11 cellular contexts compared by ENCODE assay signal in genomic region chr14:100106260-100106659, GRCh38. TPM values are rescaled to one million over a fixed set of nuclear protein-coding genes. Genes with fewer than 3 reads are reported as not detected.
DNase-seq lines count a peak whose midpoint lies in the region; ATAC-seq and TF ChIP-seq lines count a peak whose summit lies in the region.
"Had no signal": no experiment of that assay in that cellular context is flagged by ENCODE, and none has a peak within 500 bp of the region (broad histone marks: within the 10 kb centered on the region; RNA-seq: fewer than 3 reads in every experiment).

No MANE protein-coding gene starts in this region.

- H3K27me3 ChIP-seq in CD4-positive, CD25-positive, alpha-beta regulatory T cell (ENCODE audit: control insufficient read depth, insufficient read depth, low read length) = no peaks in the 10 kb centered on the region
- H3K27me3 ChIP-seq: BE2C, neural progenitor cell, SJCRH30 had no signal

- ATAC-seq in CD4-positive, CD25-positive, alpha-beta regulatory T cell (ENCODE audit: low read depth in 2 of 2) = peak; percentile 30 to 51
- no peak for ATAC-seq in HG02970 (IDR thresholded peaks at IDR 0.05; ENCODE audit: low FRiP score, unreplicated experiment)

- no peaks in the 10 kb centered on the region for H3K9me3 Mint-ChIP-seq in CD4-positive, CD25-positive, alpha-beta regulatory T cell
- H3K9me3 Mint-ChIP-seq in activated naive CD4-positive, alpha-beta T cell treated with anti-CD3 and anti-CD28 coated beads for 36 hours = no peaks in the 10 kb centered on the region
- no peaks in the 10 kb centered on the region for H3K9me3 Mint-ChIP-seq in neural crest cell
- no peaks in the 10 kb centered on the region for H3K9me3 Mint-ChIP-seq in chondrocyte (ENCODE audit: low read depth)

- H3K36me3 Mint-ChIP-seq in CD4-positive, CD25-positive, alpha-beta regulatory T cell = peaks cover 51% of the 10 kb centered on the region
- peaks cover 24% of the 10 kb centered on the region for H3K36me3 Mint-ChIP-seq in activated naive CD4-positive, alpha-beta T cell treated with anti-CD3 and anti-CD28 coated beads for 36 hours (ENCODE audit: low read depth)
- H3K36me3 Mint-ChIP-seq in neural crest cell (ENCODE audit: low read depth) (peaks cover 4% of the 10 kb centered on the region), chondrocyte (ENCODE audit: low read depth) (no peaks in the 10 kb centered on the region)

- no peak for TF ChIP-seq CTCF in neural crest cell (conservative IDR thresholded peaks at IDR 0.05)
- TF ChIP-seq CTCF in chondrocyte (IDR thresholded peaks at IDR 0.05) = no peak

- peak; percentile 43 to 76 (median 48) for DNase-seq in CD4-positive, CD25-positive, alpha-beta regulatory T cell
- DNase-seq in T-helper 2 cell (peak in 4 of 5 experiments; percentile 27 to 83 (median 58)), neural crest cell (ENCODE audit: low read depth, low spot score) (no peak), chondrocyte (ENCODE audit: low spot score) (no peak), DMS79 treated with DMSO at 0.1 percent for 48 hours (lab: John Stamatoyannopoulos, UW) (no peak), NK-92 (lab: John Stamatoyannopoulos, UW; ENCODE audit: unreplicated experiment) (no peak)
- peak; percentile 83 for DNase-seq in activated naive CD4-positive, alpha-beta T cell treated with anti-CD3 and anti-CD28 coated beads for 36 hours
- DNase-seq: BE2C, SJCRH30 had no signal

- peak overlapping the region; percentile 68 for H3K4me3 ChIP-seq in CD4-positive, CD25-positive, alpha-beta regulatory T cell (ENCODE audit: low read depth, low read length)
- H3K4me3 ChIP-seq: neural progenitor cell, SJCRH30 had no signal

- H3K27ac Mint-ChIP-seq in CD4-positive, CD25-positive, alpha-beta regulatory T cell = peak overlapping the region; percentile 88 to 99 (median 89)
- peak overlapping the region; percentile 94 for H3K27ac Mint-ChIP-seq in activated naive CD4-positive, alpha-beta T cell treated with anti-CD3 and anti-CD28 coated beads for 36 hours
- peak overlapping the region; percentile 38 for H3K27ac Mint-ChIP-seq in neural crest cell (ENCODE audit: unreplicated experiment)
- no peak overlapping the region for H3K27ac Mint-ChIP-seq in chondrocyte (ENCODE audit: unreplicated experiment)
- H3K27ac Mint-ChIP-seq: neural progenitor cell had no signal

- no peaks in the 10 kb centered on the region for H3K9me3 ChIP-seq in CD4-positive, CD25-positive, alpha-beta regulatory T cell (ENCODE audit: control insufficient read depth in 2 of 2, low read length in 2 of 2)
- H3K9me3 ChIP-seq: BE2C, SJCRH30 had no signal

- peak overlapping the region; percentile 60 to 90 (median 75) for H3K4me3 Mint-ChIP-seq in CD4-positive, CD25-positive, alpha-beta regulatory T cell
- peak overlapping the region; percentile 64 for H3K4me3 Mint-ChIP-seq in activated naive CD4-positive, alpha-beta T cell treated with anti-CD3 and anti-CD28 coated beads for 36 hours
- H3K4me3 Mint-ChIP-seq in neural crest cell = no peak overlapping the region
- no peak overlapping the region for H3K4me3 Mint-ChIP-seq in chondrocyte (ENCODE audit: unreplicated experiment)
- H3K4me3 Mint-ChIP-seq: neural progenitor cell had no signal

- no peaks in the 10 kb centered on the region for H3K27me3 Mint-ChIP-seq in CD4-positive, CD25-positive, alpha-beta regulatory T cell
- no peaks in the 10 kb centered on the region for H3K27me3 Mint-ChIP-seq in activated naive CD4-positive, alpha-beta T cell treated with anti-CD3 and anti-CD28 coated beads for 36 hours (ENCODE audit: low read depth)
- H3K27me3 Mint-ChIP-seq in neural crest cell (ENCODE audit: low read depth) = no peaks in the 10 kb centered on the region
- H3K27me3 Mint-ChIP-seq in chondrocyte (ENCODE audit: low read depth) = no peaks in the 10 kb centered on the region

- H3K27ac ChIP-seq in CD4-positive, CD25-positive, alpha-beta regulatory T cell (ENCODE audit: insufficient read depth, low read length, poor library complexity, severe bottlenecking) = peak overlapping the region; percentile 79
- H3K27ac ChIP-seq: neural progenitor cell, SJCRH30 had no signal

- peaks cover 89% of the 10 kb centered on the region for H3K36me3 ChIP-seq in CD4-positive, CD25-positive, alpha-beta regulatory T cell (ENCODE audit: control insufficient read depth, insufficient read depth, low read length)
- H3K36me3 ChIP-seq: neural progenitor cell, SJCRH30 had no signal

- CTCF ChIA-PET in activated naive CD4-positive, alpha-beta T cell treated with anti-CD3 and anti-CD28 coated beads for 36 hours (lab: Charles Lee) = interaction anchor here (0.5 to 25.5 kb wide), 7 partner anchors 10 to 325 kb away, joined by 3 to 932 read pairs (median 3); partner anchors contain the start of gene EVL

- intact Hi-C loops in activated naive CD4-positive, alpha-beta T cell treated with anti-CD3 and anti-CD28 coated beads for 36 hours (cut with micrococcal nuclease) = loop anchor here (5.0 kb wide), 1 partner anchor 271 kb away; the partner anchor contains the start of gene WDR25

- H3K4me1 ChIP-seq in CD4-positive, CD25-positive, alpha-beta regulatory T cell (ENCODE audit: control insufficient read depth, insufficient read depth, low read length, poor library complexity, severe bottlenecking) = peaks cover 78% of the 10 kb centered on the region
- H3K4me1 ChIP-seq: neural progenitor cell, SJCRH30 had no signal

- H3K4me1 Mint-ChIP-seq in CD4-positive, CD25-positive, alpha-beta regulatory T cell = peaks cover 37 to 90% (median 66%) of the 10 kb centered on the region in 4 donors
- H3K4me1 Mint-ChIP-seq in activated naive CD4-positive, alpha-beta T cell treated with anti-CD3 and anti-CD28 coated beads for 36 hours (ENCODE audit: low read depth) = peaks cover 83% of the 10 kb centered on the region
- H3K4me1 Mint-ChIP-seq in neural crest cell (peaks cover 12% of the 10 kb centered on the region), chondrocyte (ENCODE audit: low read depth) (peaks cover 76% of the 10 kb centered on the region)

RNA-seq across cellular contexts. Expression of gene EVL, which starts 41.0 kb away (rescaled TPM):
- 1,219 TPM for total RNA-seq in CD4-positive, CD25-positive, alpha-beta regulatory T cell
- polyA plus RNA-seq in CD4-positive, CD25-positive, alpha-beta regulatory T cell = 100 to 1,000 TPM; 118 to 141 (median 136) TPM
- total RNA-seq in activated naive CD4-positive, alpha-beta T cell treated with anti-CD3 and anti-CD28 coated beads for 36 hours = 100 to 1,000 TPM; 173 to 175 TPM
- total RNA-seq in neural crest cell = 197 and 218 TPM in 2 replicates
- total RNA-seq in chondrocyte = 98.9 to 112 TPM (median 104 TPM) in 3 replicates

RNA-seq across cellular contexts. Expression of gene DEGS2, which starts 53.2 kb away (rescaled TPM):
- not detected for total RNA-seq in CD4-positive, CD25-positive, alpha-beta regulatory T cell
- under 1 TPM; 0.09 to 0.35 (median 0.17) TPM for polyA plus RNA-seq in CD4-positive, CD25-positive, alpha-beta regulatory T cell
- under 1 TPM; 0.52 to 0.99 TPM for total RNA-seq in activated naive CD4-positive, alpha-beta T cell treated with anti-CD3 and anti-CD28 coated beads for 36 hours
- total RNA-seq in neural crest cell (0.11 TPM in 1 of 2 replicates, not detected in the other), chondrocyte (0.17 to 0.36 TPM in 2 of 3 replicates, not detected in the other)
- total RNA-seq: SJCRH30 had no signal

Comparison
In these comparisons a context has a peak if more than half of its experiments do, and no peak if none do; other contexts are left out.
1. DNase-seq: peak in CD4-positive, CD25-positive, alpha-beta regulatory T cell (3 of 3), T-helper 2 cell (4 of 5) and activated naive CD4-positive, alpha-beta T cell treated with anti-CD3 and anti-CD28 coated beads for 36 hours (single experiment); none in neural crest cell (single experiment), chondrocyte (single experiment), DMS79 treated with DMSO at 0.1 percent for 48 hours (single experiment) and NK-92 (single experiment).
2. H3K4me3 Mint-ChIP-seq: peak in CD4-positive, CD25-positive, alpha-beta regulatory T cell (4 of 4) and activated naive CD4-positive, alpha-beta T cell treated with anti-CD3 and anti-CD28 coated beads for 36 hours (single experiment); none in neural crest cell (single experiment) and chondrocyte (single experiment).